ENCODE assay signal across 8 cellular contexts in genomic region chr10:103678104-103678526, GRCh38.
A peak's percentile ranks its signal among the peaks of the same experiment; 100 is the strongest.
DNase-seq lines count a peak whose midpoint lies in the region; ATAC-seq and TF ChIP-seq lines count a peak whose summit lies in the region.

No MANE protein-coding gene starts in this region.

- H3K4me3 ChIP-seq in right atrium auricular region (peak overlapping the region in 1 of 2 donors; percentile 9), skeletal muscle cell (ENCODE audit: low read depth, low read length) (peak overlapping the region; percentile 53)

- H3K9me3 ChIP-seq in right atrium auricular region: no peaks in the 10 kb centered on the region

- no peaks in the 10 kb centered on the region for H3K36me3 ChIP-seq in right atrium auricular region

- peak; percentile 93 for DNase-seq in SK-N-DZ (ENCODE audit: low spot score)
- DNase-seq in right atrium auricular region (ENCODE audit: low spot score): peak; percentile 93
- DNase-seq in skeletal muscle cell (ENCODE audit: low read depth): peak; percentile 99
- no peak for DNase-seq in NCI-H446 (lab: John Stamatoyannopoulos, UW)
- DNase-seq in NCI-H187 treated with DMSO at 0.1 percent for 48 hours (lab: John Stamatoyannopoulos, UW): no peak

- ATAC-seq in GM18511 (IDR thresholded peaks at IDR 0.05; ENCODE audit: unreplicated experiment) (peak; percentile 85), HG02885 (IDR thresholded peaks at IDR 0.05; ENCODE audit: poor library complexity, unreplicated experiment) (peak; percentile 88)

- TF ChIP-seq CTCF in right atrium auricular region (IDR thresholded peaks at IDR 0.05): no peak

- no peaks in the 10 kb centered on the region for H3K27me3 ChIP-seq in right atrium auricular region

- H3K27ac ChIP-seq in adipose tissue (ENCODE audit: low read depth, low read length) (peak overlapping the region; percentile 63), right atrium auricular region (peak overlapping the region; percentile 74 to 76)

- 8 to 37% (median 15%) methylated on average over 16 of the region's 16 CpGs for WGBS in adipose tissue, 3 donors

- H3K4me1 ChIP-seq in right atrium auricular region: peaks cover 0 to 30% of the 10 kb centered on the region in 2 donors

Comparison
In these comparisons a context has a peak if more than half of its experiments do, and no peak if none do; other contexts are left out.
1. DNase-seq: peak in SK-N-DZ (single experiment), right atrium auricular region (single experiment) and skeletal muscle cell (single experiment); none in NCI-H446 (0 of 2) and NCI-H187 treated with DMSO at 0.1 percent for 48 hours (single experiment).